In genomic region chr11:69359735-69360470, GRCh38 we compare ENCODE assay signal across 1 cellular context.
TF ChIP-seq lines count a peak whose summit lies in the region.

No MANE protein-coding gene starts in this region.

TF ChIP-seq in WTC11, 78 proteins besides CTCF, POLR2A, EP300 and RAD21 (continued from another document):
- TF ChIP-seq AR (CRISPR knock-in tag; IDR thresholded peaks at IDR 0.05) (no peak), ARID4B (CRISPR knock-in tag; IDR thresholded peaks at IDR 0.05; ENCODE audit: borderline replicate concordance) (no peak), MLX (CRISPR knock-in tag; IDR thresholded peaks at IDR 0.05) (no peak), GTF2I (CRISPR knock-in tag; conservative IDR thresholded peaks at IDR 0.05) (peak; percentile 78), AFF4 (CRISPR knock-in tag; IDR thresholded peaks at IDR 0.05; ENCODE audit: borderline replicate concordance) (no peak), FOXP1 (CRISPR knock-in tag; IDR thresholded peaks at IDR 0.05; ENCODE audit: borderline replicate concordance) (no peak)
